25 cellular contexts compared by ENCODE assay signal in genomic region chr5:138053554-138053953, GRCh38. TPM values are rescaled to one million over a fixed set of nuclear protein-coding genes. Genes with fewer than 3 reads are reported as not detected.
A peak's percentile ranks its signal among the peaks of the same experiment; 100 is the strongest.
DNase-seq lines count a peak whose midpoint lies in the region; ATAC-seq, FAIRE-seq and TF ChIP-seq lines count a peak whose summit lies in the region.
"Had no signal": no experiment of that assay in that cellular context is flagged by ENCODE, and none has a peak within 500 bp of the region (broad histone marks: within the 10 kb centered on the region; RNA-seq: fewer than 3 reads in every experiment).

No MANE protein-coding gene starts in this region.

- H3K9me1 ChIP-seq in K562 (ENCODE audit: control insufficient read depth, insufficient read depth, low read length): no peaks in the 10 kb centered on the region

- no peak overlapping the region for H3K4me3 ChIP-seq in K562
- no peak overlapping the region for H3K4me3 ChIP-seq in neuronal stem cell (ENCODE audit: low read length in 2 of 2)
- H3K4me3 ChIP-seq: GM23338 had no signal

- no peak overlapping the region for H3K4me2 ChIP-seq in K562 (ENCODE audit: insufficient read depth, low read length)
- no peak overlapping the region for H3K4me2 ChIP-seq in neuronal stem cell (ENCODE audit: insufficient read depth, low read length, poor library complexity, severe bottlenecking)
- H3K4me2 ChIP-seq: GM23338 had no signal

- no peak overlapping the region for H3K4ac ChIP-seq in neuronal stem cell (ENCODE audit: low read length)

- H3K9me3 Mint-ChIP-seq in activated CD4-positive, alpha-beta T cell treated with anti-CD3 and anti-CD28 coated beads, Interleukin-2, amount 10 ng/mL, durations not matched to agents 24 days and 14 days: no peaks in the 10 kb centered on the region
- H3K9me3 Mint-ChIP-seq: CD4-positive, CD25-positive, alpha-beta regulatory T cell; GM23338 had no signal

- no peaks in the 10 kb centered on the region for H4K20me1 ChIP-seq in K562 (replicated peaks; ENCODE audit: control insufficient read depth, insufficient read depth, low read length)

- no peaks in the 10 kb centered on the region for H3K79me1 ChIP-seq in neuronal stem cell (ENCODE audit: low read depth, low read length)

- FAIRE-seq in K562 (lab: Jason Lieb, UNC): no peak
- FAIRE-seq: G401.6 had no signal

- in situ Hi-C loops in K562 (cut with MboI): no loop called here

- no peak overlapping the region for H3K23ac ChIP-seq in neuronal stem cell (ENCODE audit: low read depth, low read length, poor library complexity)

- H4K91ac ChIP-seq in neuronal stem cell (ENCODE audit: low read depth, low read length, poor library complexity): no peak overlapping the region

- no peak overlapping the region for H2BK120ac ChIP-seq in neuronal stem cell (ENCODE audit: low read depth, low read length)

- no peaks in the 10 kb centered on the region for H3K79me2 ChIP-seq in K562 (ENCODE audit: control insufficient read depth, insufficient read depth, low read length)

- H3K27ac Mint-ChIP-seq in activated CD4-positive, alpha-beta T cell treated with anti-CD3 and anti-CD28 coated beads, Interleukin-2, amount 10 ng/mL, durations not matched to agents 24 days and 14 days: no peak overlapping the region
- peak overlapping the region; percentile 32 for H3K27ac Mint-ChIP-seq in T-helper 17 cell
- H3K27ac Mint-ChIP-seq: GM23338 had no signal

- peaks cover 4% of the 10 kb centered on the region for H3K27me3 Mint-ChIP-seq in activated CD4-positive, alpha-beta T cell treated with anti-CD3 and anti-CD28 coated beads, Interleukin-2, amount 10 ng/mL, durations not matched to agents 24 days and 14 days
- H3K27me3 Mint-ChIP-seq in T-helper 17 cell: no peaks in the 10 kb centered on the region

- H2BK12ac ChIP-seq in neuronal stem cell (ENCODE audit: low read length): no peak overlapping the region

- H3K36me3 Mint-ChIP-seq in activated CD4-positive, alpha-beta T cell treated with anti-CD3 and anti-CD28 coated beads, Interleukin-2, amount 10 ng/mL, durations not matched to agents 24 days and 14 days (ENCODE audit: low read depth): no peaks in the 10 kb centered on the region
- H3K36me3 Mint-ChIP-seq in T-helper 17 cell (ENCODE audit: low read depth): no peaks in the 10 kb centered on the region
- H3K36me3 Mint-ChIP-seq: CD4-positive, CD25-positive, alpha-beta regulatory T cell had no signal

- intact Hi-C loops in activated CD4-positive, alpha-beta T cell treated with anti-CD3 and anti-CD28 coated beads, Interleukin-2, amount 10 ng/mL, durations not matched to agents 24 days and 14 days (cut with micrococcal nuclease): no loop called here
- intact Hi-C loops in K562 (cut with micrococcal nuclease): no loop called here

- H3K36me3 ChIP-seq in K562 (ENCODE audit: control insufficient read depth, insufficient read depth, low read length): no peaks in the 10 kb centered on the region
- H3K36me3 ChIP-seq in neuronal stem cell (replicated peaks in 1 of 2; ENCODE audit: control insufficient read depth in 2 of 2, insufficient read depth in 2 of 2, low read length in 2 of 2): no peaks in the 10 kb centered on the region
- H3K36me3 ChIP-seq: BE2C had no signal

- H2BK15ac ChIP-seq in neuronal stem cell (ENCODE audit: low read length): no peak overlapping the region

- H3K9me3 ChIP-seq in T-helper 17 cell (ENCODE audit: control insufficient read depth, low read length, poor library complexity, severe bottlenecking): no peaks in the 10 kb centered on the region
- H3K9me3 ChIP-seq in K562 (replicated peaks; ENCODE audit: control insufficient read depth, insufficient read depth, low read depth, low read length): no peaks in the 10 kb centered on the region
- H3K9me3 ChIP-seq in neuronal stem cell (replicated peaks in 1 of 2; ENCODE audit: control insufficient read depth in 2 of 2, insufficient read depth in 1 of 2, low read depth in 1 of 2, low read length in 2 of 2): no peaks in the 10 kb centered on the region
- H3K9me3 ChIP-seq: BE2C had no signal

- no peak overlapping the region for H2BK5ac ChIP-seq in neuronal stem cell (ENCODE audit: low read length)

- ATAC-seq in T-helper 17 cell (no peak), K562 (no peak)
- ATAC-seq: GM23338, PC-3 had no signal

- no peak for TF ChIP-seq RAD21 in K562 (CRISPR knock-in tag; conservative IDR thresholded peaks at IDR 0.05 in 1 of 2, IDR thresholded peaks at IDR 0.05 in 1 of 2)

- H2AFZ ChIP-seq in K562 (ENCODE audit: low read depth, low read length) (no peak overlapping the region), neuronal stem cell (ENCODE audit: low read length) (peak overlapping the region; percentile 83)
- H2AFZ ChIP-seq: GM23338 had no signal

- no peak overlapping the region for H3K14ac ChIP-seq in neuronal stem cell (ENCODE audit: low read length)

- no peak for TF ChIP-seq EP300 in K562 (IDR thresholded peaks at IDR 0.05; ENCODE audit: low read length)

- CTCF ChIA-PET in K562 (lab: Yijun Ruan, JAX; ENCODE audit: low intra/inter-chr PET ratio): no interaction called here

- H3K27ac ChIP-seq in K562 (ENCODE audit: extremely low read depth, low read depth, low read length): no peak overlapping the region
- H3K27ac ChIP-seq in neuronal stem cell (replicated peaks; ENCODE audit: low read length): no peak overlapping the region

- TF ChIP-seq POLR2A in K562 (conservative IDR thresholded peaks at IDR 0.05): no peak

- peaks cover 5% of the 10 kb centered on the region for H3K4me1 Mint-ChIP-seq in activated CD4-positive, alpha-beta T cell treated with anti-CD3 and anti-CD28 coated beads, Interleukin-2, amount 10 ng/mL, durations not matched to agents 24 days and 14 days
- peaks cover 12% of the 10 kb centered on the region for H3K4me1 Mint-ChIP-seq in T-helper 17 cell
- H3K4me1 Mint-ChIP-seq: GM23338 had no signal

- no peak for DNase-seq in activated CD4-positive, alpha-beta T cell treated with anti-CD3 and anti-CD28 coated beads, Interleukin-2, amount 10 ng/mL, durations not matched to agents 24 days and 14 days
- DNase-seq in activated CD4-positive, alpha-beta T cell treated with anti-CD3 and anti-CD28 coated beads, Interleukin-2, amount 50 U/mL, for 4 hours: no peak
- no peak for DNase-seq in T-helper 17 cell
- no peak for DNase-seq in K562 (ENCODE audit: extremely low read depth in 1 of 4, low spot score in 3 of 4)
- DNase-seq in neuronal stem cell (ENCODE audit: low spot score): no peak
- no peak for DNase-seq in NCI-H128 (lab: John Stamatoyannopoulos, UW; ENCODE audit: unreplicated experiment)
- no peak for DNase-seq in NCI-H82 treated with DMSO at 0.1 percent for 48 hours (lab: John Stamatoyannopoulos, UW; ENCODE audit: unreplicated experiment)
- DNase-seq in NCI-H1092 treated with DMSO at 0.1 percent for 48 hours (lab: John Stamatoyannopoulos, UW): no peak
- DNase-seq: BE2C; CD4-positive, CD25-positive, alpha-beta regulatory T cell; COR-L47; HCEC 1CT; KBM-7; MV-4-11; NCI-H1417 treated with DMSO at 0.1 percent for 48 hours; NCI-H187 treated with DMSO at 0.1 percent for 48 hours; NCI-H2227 treated with DMSO at 0.1 percent for 48 hours; NCI-H510A treated with DMSO at 0.1 percent for 48 hours; NCI-H774; PC-3; RPMI8226; SHP77 treated with DMSO at 0.1 percent for 48 hours had no signal

- no peak overlapping the region for H2AK5ac ChIP-seq in neuronal stem cell (ENCODE audit: low read depth, low read length)

- no peak overlapping the region for H4K8ac ChIP-seq in neuronal stem cell (ENCODE audit: low read depth, low read length)

- H3K4me1 ChIP-seq in K562 (replicated peaks in 1 of 2; ENCODE audit: control insufficient read depth in 2 of 2, insufficient read depth in 2 of 2, low read length in 2 of 2): peaks cover 6 to 11% of the 10 kb centered on the region in 2 experiments; a peak in 4 of 5 replicates
- H3K4me1 ChIP-seq in neuronal stem cell (ENCODE audit: control insufficient read depth in 2 of 2, insufficient read depth in 1 of 2, low read depth in 1 of 2, low read length in 2 of 2): peaks cover 0 to 2% of the 10 kb centered on the region in 2 donors
- H3K4me1 ChIP-seq: BE2C had no signal

- WGBS in K562 (ENCODE audit: insufficient coverage, low coverage, missing lambda C conversion rate): 12% methylated on average over 3 of the region's 3 CpGs
- WGBS in neuronal stem cell (ENCODE audit: extremely low coverage in 2 of 2, insufficient read length in 2 of 2, insufficient replicate concordance in 1 of 2), 2 donors: no CpG with 5 or more reads among the region's 3 CpGs

- POLR2A ChIA-PET in K562 (lab: Yijun Ruan, JAX): no interaction called here

- BruUV-seq in K562 (replicated peaks; lab: Mats Ljungman, UMichigan): no TSS peak

- no peaks in the 10 kb centered on the region for H3K27me3 ChIP-seq in K562 (ENCODE audit: control insufficient read depth in 2 of 2, insufficient read depth in 2 of 2, low read length in 2 of 2)
- peaks cover 0 to 6% (median 0%) of the 10 kb centered on the region in 3 experiments for H3K27me3 ChIP-seq in neuronal stem cell (ENCODE audit: control insufficient read depth in 3 of 3, insufficient read depth in 3 of 3, low read depth in 1 of 3, low read length in 3 of 3)
- H3K27me3 ChIP-seq: BE2C had no signal

- no peak for TF ChIP-seq CTCF in K562 (IDR thresholded peaks at IDR 0.05 in 2 of 3, conservative IDR thresholded peaks at IDR 0.05 in 1 of 3; ENCODE audit: insufficient read depth in 2 of 3, low read depth in 1 of 3, low read length in 3 of 3)

- no peak overlapping the region for H3K9ac ChIP-seq in K562 (ENCODE audit: insufficient read depth in 1 of 2, low read depth in 2 of 2, low read length in 2 of 2)
- no peak overlapping the region for H3K9ac ChIP-seq in neuronal stem cell (ENCODE audit: low read depth, low read length, poor library complexity)

- H3K18ac ChIP-seq in neuronal stem cell (ENCODE audit: low read length): no peak overlapping the region

- H3K4me3 Mint-ChIP-seq in activated CD4-positive, alpha-beta T cell treated with anti-CD3 and anti-CD28 coated beads, Interleukin-2, amount 10 ng/mL, durations not matched to agents 24 days and 14 days: peak overlapping the region; percentile 11
- no peak overlapping the region for H3K4me3 Mint-ChIP-seq in T-helper 17 cell
- H3K4me3 Mint-ChIP-seq: CD4-positive, CD25-positive, alpha-beta regulatory T cell; GM23338 had no signal

RNA-seq across cellular contexts. Expression of gene FAM13B, which starts 20.7 kb away (rescaled TPM):
- total RNA-seq in activated CD4-positive, alpha-beta T cell treated with anti-CD3 and anti-CD28 coated beads, Interleukin-2, amount 10 ng/mL, durations not matched to agents 24 days and 14 days: 15.1 and 15.6 TPM in 2 replicates
- total RNA-seq in T-helper 17 cell (10 to 100 TPM; 46.8 to 54.1 TPM), K562 (2014; rRNA removed) (7.0 and 12.4 TPM in 2 replicates), K562 (2014; rRNA removed; fragmentation: Illumina TruSeq; extraction: Trizol) (18.0 and 23.0 TPM in 2 replicates), K562 (2015; rRNA removed; fragmentation: Illumina TruSeq; extraction: Trizol) (20.8 and 21.6 TPM in 2 replicates), K562 (2021) (14.9 and 15.1 TPM in 2 replicates)
- 60.8 and 144 TPM in 2 replicates for total RNA-seq in K562 (2011; cell fraction: chromatin; rRNA removed; ENCODE audit: low replicate concordance)
- total RNA-seq in K562 (2011; cell fraction: nucleolus; rRNA removed): 25.8 and 30.5 TPM in 2 replicates
- 59.5 and 73.2 TPM in 2 replicates for total RNA-seq in K562 (2011; cell fraction: nucleoplasm; rRNA removed)
- polyA plus RNA-seq in K562 (2011; rRNA removed) (14.1 and 14.8 TPM in 2 replicates), K562 (2014; fragmentation: Illumina TruSeq; extraction: Trizol) (13.5 and 14.9 TPM in 2 replicates), K562 (2014; fragmentation: Nextera tagmentation; extraction: Ambion mirVana) (1 to 10 TPM; 2.3 to 6.1 TPM), K562 (2014; rRNA removed) (10.1 TPM in 2 replicates)
- polyA plus RNA-seq in K562 (2011; cell fraction: cytosol; rRNA removed): 3.2 and 6.6 TPM in 2 replicates
- 22.0 and 28.3 TPM in 2 replicates for polyA plus RNA-seq in K562 (2011; cell fraction: nucleus; rRNA removed)
- polyA plus RNA-seq in K562 (2012): 9.9 and 11.8 TPM in 2 replicates
- 24.7 and 30.3 TPM in 2 replicates for polyA minus RNA-seq in K562 (2011; rRNA and poly(A)+ RNA removed)
- polyA minus RNA-seq in K562 (2011; cell fraction: cytosol; rRNA and poly(A)+ RNA removed): 7.3 and 8.3 TPM in 2 replicates
- polyA minus RNA-seq in K562 (2011; cell fraction: nucleus; rRNA and poly(A)+ RNA removed): 21.7 and 34.0 TPM in 2 replicates
- 9.4 TPM for polyA plus RNA-seq in neuronal stem cell (2013, experiment 1 of 2)
- polyA plus RNA-seq in neuronal stem cell (2013, experiment 2 of 2): 9.3 TPM

RNA-seq across cellular contexts. Expression of gene WNT8A, which starts 30.3 kb away (rescaled TPM):
- not detected in 2 replicates for total RNA-seq in activated CD4-positive, alpha-beta T cell treated with anti-CD3 and anti-CD28 coated beads, Interleukin-2, amount 10 ng/mL, durations not matched to agents 24 days and 14 days
- total RNA-seq in T-helper 17 cell (not detected), K562 (2014; rRNA removed) (not detected in 2 replicates), K562 (2014; rRNA removed; fragmentation: Illumina TruSeq; extraction: Trizol) (not detected in 2 replicates), K562 (2015; rRNA removed; fragmentation: Illumina TruSeq; extraction: Trizol) (not detected in 2 replicates), K562 (2021) (not detected in 2 replicates)
- not detected in 2 replicates for total RNA-seq in K562 (2011; cell fraction: chromatin; rRNA removed; ENCODE audit: low replicate concordance)
- not detected in 2 replicates for total RNA-seq in K562 (2011; cell fraction: nucleolus; rRNA removed)
- not detected in 2 replicates for total RNA-seq in K562 (2011; cell fraction: nucleoplasm; rRNA removed)
- polyA plus RNA-seq in K562 (2011; rRNA removed) (not detected in 2 replicates), K562 (2014; fragmentation: Illumina TruSeq; extraction: Trizol) (not detected in 2 replicates), K562 (2014; fragmentation: Nextera tagmentation; extraction: Ambion mirVana) (not detected), K562 (2014; rRNA removed) (not detected in 2 replicates)
- not detected in 2 replicates for polyA plus RNA-seq in K562 (2011; cell fraction: cytosol; rRNA removed)
- polyA plus RNA-seq in K562 (2011; cell fraction: nucleus; rRNA removed): not detected in 2 replicates
- polyA plus RNA-seq in K562 (2012): not detected in 2 replicates
- polyA minus RNA-seq in K562 (2011; rRNA and poly(A)+ RNA removed): not detected in 2 replicates
- not detected in 2 replicates for polyA minus RNA-seq in K562 (2011; cell fraction: cytosol; rRNA and poly(A)+ RNA removed)
- polyA minus RNA-seq in K562 (2011; cell fraction: nucleus; rRNA and poly(A)+ RNA removed): not detected in 2 replicates
- polyA plus RNA-seq in neuronal stem cell (2013, experiment 1 of 2): 0.20 TPM
- polyA plus RNA-seq in neuronal stem cell (2013, experiment 2 of 2): 0.22 TPM
- total RNA-seq: A172; CD4-positive, CD25-positive, alpha-beta regulatory T cell; GM23338; PC-3 had no signal
- polyA plus RNA-seq: CD4-positive, CD25-positive, alpha-beta regulatory T cell; GM23338 had no signal
